In genomic region chr1:163999131-163999530, GRCh38 we compare ENCODE assay signal across 18 cellular contexts.
"Had no signal": no experiment of that assay in that cellular context is flagged by ENCODE, and none has a peak within 500 bp of the region (broad histone marks: within the 10 kb centered on the region; RNA-seq: fewer than 3 reads in every experiment).

No MANE protein-coding gene starts in this region.

- H3K36me3 Mint-ChIP-seq: immature natural killer cell; memory B cell; naive B cell; stimulated activated effector memory CD8-positive, alpha-beta T cell treated with anti-CD3 and anti-CD28 coated beads, Interleukin-12 subunit alpha, Interleukin-12 subunit beta, amount 100 ng/mL, for 72 hours had no signal

- H3K4me1 Mint-ChIP-seq: immature natural killer cell; memory B cell; naive B cell; nephron; stimulated activated effector memory CD8-positive, alpha-beta T cell treated with anti-CD3 and anti-CD28 coated beads, Interleukin-12 subunit alpha, Interleukin-12 subunit beta, amount 100 ng/mL, for 72 hours had no signal

- H3K4me3 Mint-ChIP-seq: immature natural killer cell; memory B cell; naive B cell; nephron; stimulated activated effector memory CD8-positive, alpha-beta T cell treated with anti-CD3 and anti-CD28 coated beads, Interleukin-12 subunit alpha, Interleukin-12 subunit beta, amount 100 ng/mL, for 72 hours had no signal

- ATAC-seq: foreskin keratinocyte; lower lobe of right lung; psoas muscle; right lobe of liver; stimulated activated effector memory CD8-positive, alpha-beta T cell treated with anti-CD3 and anti-CD28 coated beads, Interleukin-12 subunit alpha, Interleukin-12 subunit beta, amount 100 ng/mL, for 72 hours; stimulated activated naive CD8-positive, alpha-beta T cell treated with anti-CD3 and anti-CD28 coated beads, Interleukin-15, Interleukin-2, amounts not matched to agents 100 U/mL and 50 U/mL, for 24 hours had no signal

- H3K27me3 Mint-ChIP-seq: memory B cell had no signal

- H3K27ac Mint-ChIP-seq: immature natural killer cell; memory B cell; naive B cell; nephron; stimulated activated effector memory CD8-positive, alpha-beta T cell treated with anti-CD3 and anti-CD28 coated beads, Interleukin-12 subunit alpha, Interleukin-12 subunit beta, amount 100 ng/mL, for 72 hours had no signal

- DNase-seq: dermis blood vessel endothelial cell; foreskin keratinocyte; immature natural killer cell; left ventricle myocardium inferior; lower lobe of right lung; naive B cell; psoas muscle; retina; right lobe of liver; stimulated activated CD4-positive, alpha-beta T cell treated with anti-CD3 and anti-CD28 coated beads, Interleukin-4, amount 100 ng/mL, for 1 hour; stimulated activated CD8-positive, alpha-beta memory T cell treated with anti-CD3 and anti-CD28 coated beads, Interleukin-4, amount 100 ng/mL, for 48 hours; stimulated activated naive CD8-positive, alpha-beta T cell treated with anti-CD3 and anti-CD28 coated beads, Interleukin-15, Interleukin-2, amounts not matched to agents 100 U/mL and 50 U/mL, for 24 hours; tibial artery; upper lobe of left lung; uterus had no signal
